In genomic region chr17:57577751-57578607, GRCh38 we compare ENCODE assay signal across 8 cellular contexts.
DNase-seq lines count a peak whose midpoint lies in the region; ATAC-seq, FAIRE-seq and TF ChIP-seq lines count a peak whose summit lies in the region.

No MANE protein-coding gene starts in this region.

- no peak for TF ChIP-seq CTCF in omental fat pad (IDR thresholded peaks at IDR 0.05)

- FAIRE-seq in endometrium (lab: Jason Lieb, UNC) (peak; percentile 65), GM12891 (lab: Jason Lieb, UNC) (no peak)

- TF ChIP-seq POLR2A in GM12891 (IDR thresholded peaks at IDR 0.05; ENCODE audit: low read depth, low read length) = no peak

- ATAC-seq in omental fat pad (ENCODE audit: low FRiP score) = peak; percentile 80

- in situ Hi-C loops in G401 (cut with HindIII; ENCODE audit: low sequenced_read_pairs) = no loop called here

- peak; percentile 36 for DNase-seq in EL
- DNase-seq in NCI-H226 = peak; percentile 77
- DNase-seq in omental fat pad (ENCODE audit: low spot score) = no peak
- no peak for DNase-seq in OCI-M2 (lab: John Stamatoyannopoulos, UW; ENCODE audit: unreplicated experiment)
- DNase-seq in GM12891 (ENCODE audit: insufficient read length, low spot score) = no peak
- DNase-seq in G401 (ENCODE audit: low spot score) = no peak
- no peak for DNase-seq in activated gamma-delta T cell treated with Interleukin-2 at 50 U/mL for 16 hours

TF ChIP-seq in GM12891, 5 proteins besides CTCF, POLR2A, EP300 and RAD21:
- TF ChIP-seq PAX5 (IDR thresholded peaks at IDR 0.05; ENCODE audit: insufficient read depth, low read length, severe bottlenecking) = no peak
- TF ChIP-seq TAF1 (IDR thresholded peaks at IDR 0.05; ENCODE audit: low read depth, low read length) = no peak
- no peak for TF ChIP-seq POU2F2 (IDR thresholded peaks at IDR 0.05; ENCODE audit: low read depth, low read length)
- no peak for TF ChIP-seq POLR2AphosphoS5 (IDR thresholded peaks at IDR 0.05; ENCODE audit: low read depth, low read length)
- no peak for TF ChIP-seq SPI1 (IDR thresholded peaks at IDR 0.05; ENCODE audit: low read depth, low read length)

Comparison
In these comparisons a context has a peak if more than half of its experiments do, and no peak if none do; other contexts are left out.
1. DNase-seq: peak in EL (single experiment) and NCI-H226 (single experiment); none in omental fat pad (single experiment), OCI-M2 (single experiment), GM12891 (single experiment), G401 (single experiment) and activated gamma-delta T cell treated with Interleukin-2 at 50 U/mL for 16 hours (single experiment).